In genomic region chr18:66119347-66119746, GRCh38 we compare ENCODE assay signal across 34 cellular contexts.
DNase-seq lines count a peak whose midpoint lies in the region; ATAC-seq, FAIRE-seq and TF ChIP-seq lines count a peak whose summit lies in the region.
"Had no signal": no experiment of that assay in that cellular context is flagged by ENCODE, and none has a peak within 500 bp of the region (broad histone marks: within the 10 kb centered on the region; RNA-seq: fewer than 3 reads in every experiment).

No MANE protein-coding gene starts in this region.

- H3K9ac ChIP-seq in PC-3 (ENCODE audit: low read length), result no peak overlapping the region
- H3K9ac ChIP-seq: BLaER1; BLaER1 treated with 17β-estradiol and CSF1 and Interleukin-3, amounts not matched to agents 10 nM and 100 nM had no signal

- no peak for TF ChIP-seq POLR2A in suprapubic skin (IDR thresholded peaks at IDR 0.05)

- H3K9me3 ChIP-seq in PC-3 (ENCODE audit: low read length), result no peaks in the 10 kb centered on the region
- H3K9me3 ChIP-seq in mucosa of descending colon, result no peaks in the 10 kb centered on the region
- no peaks in the 10 kb centered on the region for H3K9me3 ChIP-seq in suprapubic skin
- H3K9me3 ChIP-seq: A549; BE2C; BLaER1; BLaER1 treated with 17β-estradiol and CSF1 and Interleukin-3, amounts not matched to agents 10 nM and 100 nM; Caco-2 had no signal

- FAIRE-seq in colon (lab: Jason Lieb, UNC), result peak; percentile 21
- FAIRE-seq: A204.1, A549 had no signal

- TF ChIP-seq EP300 in suprapubic skin (IDR thresholded peaks at IDR 0.05), result no peak

- H3K4me1 ChIP-seq in PC-3 (ENCODE audit: insufficient read depth, low read length) (no peaks in the 10 kb centered on the region), mucosa of descending colon (ENCODE audit: low read depth) (no peaks in the 10 kb centered on the region), suprapubic skin (no peaks in the 10 kb centered on the region)
- H3K4me1 ChIP-seq: A549; BE2C; BLaER1; BLaER1 treated with 17β-estradiol and CSF1 and Interleukin-3, amounts not matched to agents 10 nM and 100 nM; Caco-2 had no signal

- H3K36me3 ChIP-seq in PC-3 (ENCODE audit: low read depth, low read length) (no peaks in the 10 kb centered on the region), mucosa of descending colon (ENCODE audit: low read depth) (no peaks in the 10 kb centered on the region), suprapubic skin (no peaks in the 10 kb centered on the region)
- H3K36me3 ChIP-seq: BE2C; BLaER1; BLaER1 treated with 17β-estradiol and CSF1 and Interleukin-3, amounts not matched to agents 10 nM and 100 nM had no signal

- H3F3A ChIP-seq in PC-3 (ENCODE audit: low read length, unreplicated experiment), result no peaks in the 10 kb centered on the region

- no TSS peak for BruUV-seq in PC-3 (replicated peaks; lab: Mats Ljungman, UMichigan)

- no peaks in the 10 kb centered on the region for H3K79me2 ChIP-seq in PC-3 (ENCODE audit: low read length)

- DNase-seq in PC-3 (no peak), left colon (no peak), mucosa of descending colon (no peak), HEK293T (ENCODE audit: extremely low spot score) (no peak), suprapubic skin (ENCODE audit: low spot score in 2 of 2) (no peak), HUDEP-2 (lab: John Stamatoyannopoulos, UW; ENCODE audit: unreplicated experiment in 76 of 76) (no peak)
- DNase-seq: 8988T; ACHN; AML-193; BE2C; C1 segment of cervical spinal cord; Caco-2; Calu3; CD4-positive, alpha-beta memory T cell; CD4-positive, alpha-beta T cell; CD4-positive, CD25-positive, alpha-beta regulatory T cell; CD8-positive, alpha-beta memory T cell; CD8-positive, alpha-beta T cell; COR-L47; DMS 273 treated with DMSO at 0.1 percent for 48 hours; DMS153; DMS53; DMS79; DMS79 treated with DMSO at 0.1 percent for 48 hours; DND-41; EL had no signal

- no peak overlapping the region for H2AFZ ChIP-seq in PC-3 (ENCODE audit: low read length)

- POLR2A ChIA-PET in PC-3 (lab: Charles Lee; ENCODE audit: unreplicated experiment), result no interaction called here
- POLR2A ChIA-PET in HEK293T (lab: Yijun Ruan, JAX), result no interaction called here

- no peak overlapping the region for H3K27ac ChIP-seq in PC-3 (ENCODE audit: low read length)
- H3K27ac ChIP-seq in suprapubic skin, result no peak overlapping the region
- H3K27ac ChIP-seq: 22Rv1; A549; BLaER1; BLaER1 treated with 17β-estradiol and CSF1 and Interleukin-3, amounts not matched to agents 10 nM and 100 nM; C4-2B had no signal

- no peak overlapping the region for H3K4me2 ChIP-seq in PC-3 (ENCODE audit: low read length)
- H3K4me2 ChIP-seq: A549; BLaER1; BLaER1 treated with 17β-estradiol and CSF1 and Interleukin-3, amounts not matched to agents 10 nM and 100 nM had no signal

- H3K27me3 ChIP-seq in PC-3 (ENCODE audit: low read length), result no peaks in the 10 kb centered on the region
- H3K27me3 ChIP-seq in suprapubic skin, result no peaks in the 10 kb centered on the region
- H3K27me3 ChIP-seq: BE2C; BLaER1; BLaER1 treated with 17β-estradiol and CSF1 and Interleukin-3, amounts not matched to agents 10 nM and 100 nM had no signal

- no peaks in the 10 kb centered on the region for H4K20me1 ChIP-seq in PC-3 (ENCODE audit: low read length)
- H4K20me1 ChIP-seq: BLaER1; BLaER1 treated with 17β-estradiol and CSF1 and Interleukin-3, amounts not matched to agents 10 nM and 100 nM had no signal

- intact Hi-C loops in PC-3 (cut with micrococcal nuclease), result no loop called here
- intact Hi-C loops in left colon (cut with DNase I, micrococcal nuclease), result no loop called here
- intact Hi-C loops in mucosa of descending colon (cut with DNase I, micrococcal nuclease), result no loop called here

- no peaks in the 10 kb centered on the region for H3K9me2 ChIP-seq in PC-3 (replicated peaks; ENCODE audit: low read length)

- peak; percentile 74; the same call in 1 of the 2 replicates for ATAC-seq in PC-3
- peak; percentile 67 for ATAC-seq in left colon
- ATAC-seq in mucosa of descending colon, result peak; percentile 36
- ATAC-seq in HG02973 (IDR thresholded peaks at IDR 0.05; ENCODE audit: unreplicated experiment), result no peak
- ATAC-seq: A549; CD8-positive, alpha-beta T cell had no signal

- TF ChIP-seq CTCF in PC-3 (conservative IDR thresholded peaks at IDR 0.05; ENCODE audit: low read depth, low read length) (no peak), mucosa of descending colon (IDR thresholded peaks at IDR 0.05) (no peak), suprapubic skin (IDR thresholded peaks at IDR 0.05) (no peak)

- no peak overlapping the region for H3K4me3 ChIP-seq in PC-3 (ENCODE audit: low read length)
- no peak overlapping the region for H3K4me3 ChIP-seq in mucosa of descending colon
- no peak overlapping the region for H3K4me3 ChIP-seq in suprapubic skin
- H3K4me3 ChIP-seq: A549; BLaER1; BLaER1 treated with 17β-estradiol and CSF1 and Interleukin-3, amounts not matched to agents 10 nM and 100 nM had no signal

- CTCF ChIA-PET in PC-3 (lab: Charles Lee) (no interaction called here), HEK293T (lab: Yijun Ruan, JAX) (no interaction called here)

TF ChIP-seq in HEK293T, 16 proteins besides CTCF, POLR2A, EP300 and RAD21:
- TF ChIP-seq BHLHE40 (IDR thresholded peaks at IDR 0.05; ENCODE audit: borderline replicate concordance) (no peak), L3MBTL2 (conservative IDR thresholded peaks at IDR 0.05) (no peak), PKNOX1 (IDR thresholded peaks at IDR 0.05) (no peak), ELF4 (IDR thresholded peaks at IDR 0.05) (no peak), HDGF (IDR thresholded peaks at IDR 0.05; ENCODE audit: borderline replicate concordance) (no peak), ZNF384 (IDR thresholded peaks at IDR 0.05) (no peak)
